In the genomic region with DNA sequence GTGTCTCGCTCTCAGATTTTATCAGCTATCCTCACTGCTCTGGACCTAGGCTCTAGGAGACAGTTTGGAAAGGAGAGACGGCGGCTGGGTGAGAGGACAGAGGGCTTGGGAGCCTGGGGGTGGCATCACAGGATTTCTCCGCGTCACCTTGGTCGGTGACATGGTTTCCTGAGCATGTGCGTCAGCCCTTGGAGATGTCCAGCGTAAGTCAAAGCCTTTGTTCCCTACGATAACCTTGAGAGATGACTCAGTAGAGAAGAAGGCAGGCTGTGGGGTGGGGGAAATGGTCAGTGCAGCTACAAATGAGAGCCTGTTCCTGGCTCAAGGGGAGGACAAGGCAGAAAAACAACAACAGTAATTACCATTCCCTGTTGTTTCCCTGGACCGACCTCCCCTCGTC, we compare ENCODE assay signal across 1 cellular context.
TF ChIP-seq lines count a peak whose summit lies in the region.

No MANE protein-coding gene starts in this region.

TF ChIP-seq in A549, 52 proteins besides CTCF, POLR2A, EP300 and RAD21 (continued from another document):
- TF ChIP-seq, protein P1, sequence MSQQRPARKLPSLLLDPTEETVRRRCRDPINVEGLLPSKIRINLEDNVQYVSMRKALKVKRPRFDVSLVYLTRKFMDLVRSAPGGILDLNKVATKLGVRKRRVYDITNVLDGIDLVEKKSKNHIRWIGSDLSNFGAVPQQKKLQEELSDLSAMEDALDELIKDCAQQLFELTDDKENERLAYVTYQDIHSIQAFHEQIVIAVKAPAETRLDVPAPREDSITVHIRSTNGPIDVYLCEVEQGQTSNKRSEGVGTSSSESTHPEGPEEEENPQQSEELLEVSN (IDR thresholded peaks at IDR 0.05; ENCODE audit: borderline replicate concordance, low read depth), result no peak
